ENCODE assay signal across 29 cellular contexts in the genomic region with DNA sequence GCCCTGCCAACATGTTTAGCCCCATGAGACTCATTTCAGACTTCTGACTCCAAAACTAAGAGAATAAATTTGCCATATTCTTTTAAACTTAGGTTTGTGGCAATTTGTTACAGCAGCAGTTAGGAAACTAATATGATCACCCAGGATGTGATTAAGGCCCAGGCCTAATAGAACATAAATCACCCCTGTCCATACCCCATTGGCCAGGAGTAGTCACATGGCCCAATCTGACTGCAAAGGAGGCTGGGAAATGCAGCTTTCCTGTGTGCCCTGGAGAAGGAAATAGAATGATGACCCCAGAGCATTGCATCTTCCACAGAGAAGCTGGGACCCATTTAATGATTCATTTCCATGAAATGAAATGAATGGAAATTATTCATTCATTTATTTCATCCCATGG.
"Had no signal": no experiment of that assay in that cellular context is flagged by ENCODE, and none has a peak within 500 bp of the region (broad histone marks: within the 10 kb centered on the region; RNA-seq: fewer than 3 reads in every experiment).

No MANE protein-coding gene starts in this region.

- H3K27ac Mint-ChIP-seq: dendritic cell treated with granulocyte-macrophage colony-stimulating factor and Interleukin-4, amounts not matched to agents 40 ng/mL and 50 ng/mL, for 4 days; effector memory CD8-positive, alpha-beta T cell; endodermal cell had no signal

- H3K27ac ChIP-seq: colonic mucosa, coronary artery, dorsolateral prefrontal cortex, epithelial cell of prostate, esophagus muscularis mucosa, esophagus squamous epithelium, foreskin keratinocyte, gastrocnemius medialis, gastroesophageal sphincter, heart left ventricle, heart right ventricle had no signal

- ATAC-seq: effector memory CD8-positive, alpha-beta T cell; esophagus mucosa; foreskin keratinocyte; gastrocnemius medialis; gastroesophageal sphincter; heart left ventricle; heart right ventricle had no signal

- H3K4me1 ChIP-seq: colonic mucosa, foreskin keratinocyte, gastrocnemius medialis had no signal

- H3K9me3 ChIP-seq: colonic mucosa, esophagus squamous epithelium, gastrocnemius medialis had no signal

- H3K9me3 Mint-ChIP-seq: dendritic cell treated with granulocyte-macrophage colony-stimulating factor and Interleukin-4, amounts not matched to agents 40 ng/mL and 50 ng/mL, for 4 days had no signal

- H3K4me3 ChIP-seq: colonic mucosa, coronary artery, dorsolateral prefrontal cortex, esophagus muscularis mucosa, esophagus squamous epithelium, gastrocnemius medialis, gastroesophageal sphincter, heart left ventricle, heart right ventricle had no signal

- H3K36me3 ChIP-seq: colonic mucosa, esophagus muscularis mucosa, esophagus squamous epithelium, gastrocnemius medialis, gastroesophageal sphincter, heart left ventricle, heart right ventricle had no signal

- FAIRE-seq: colon, endometrium, endothelial cell of umbilical vein, frontal cortex had no signal

- DNase-seq: colonic mucosa; cortex of kidney; dermis blood vessel endothelial cell; dorsolateral prefrontal cortex; effector CD4-positive, alpha-beta T cell; effector CD8-positive, alpha-beta T cell; effector memory CD4-positive, alpha-beta T cell; effector memory CD8-positive, alpha-beta T cell; endodermal cell; erythroblast; esophagus squamous epithelium; foreskin fibroblast; foreskin keratinocyte; foreskin melanocyte; gastrocnemius medialis; glutamatergic neuron; head of caudate nucleus; heart left ventricle; heart right ventricle had no signal

- H3K27me3 ChIP-seq: colonic mucosa, foreskin keratinocyte had no signal

- H3K4me3 Mint-ChIP-seq: dendritic cell treated with granulocyte-macrophage colony-stimulating factor and Interleukin-4, amounts not matched to agents 40 ng/mL and 50 ng/mL, for 4 days; effector memory CD8-positive, alpha-beta T cell; endodermal cell had no signal
